ENCODE assay signal across 8 cellular contexts in the genomic region with DNA sequence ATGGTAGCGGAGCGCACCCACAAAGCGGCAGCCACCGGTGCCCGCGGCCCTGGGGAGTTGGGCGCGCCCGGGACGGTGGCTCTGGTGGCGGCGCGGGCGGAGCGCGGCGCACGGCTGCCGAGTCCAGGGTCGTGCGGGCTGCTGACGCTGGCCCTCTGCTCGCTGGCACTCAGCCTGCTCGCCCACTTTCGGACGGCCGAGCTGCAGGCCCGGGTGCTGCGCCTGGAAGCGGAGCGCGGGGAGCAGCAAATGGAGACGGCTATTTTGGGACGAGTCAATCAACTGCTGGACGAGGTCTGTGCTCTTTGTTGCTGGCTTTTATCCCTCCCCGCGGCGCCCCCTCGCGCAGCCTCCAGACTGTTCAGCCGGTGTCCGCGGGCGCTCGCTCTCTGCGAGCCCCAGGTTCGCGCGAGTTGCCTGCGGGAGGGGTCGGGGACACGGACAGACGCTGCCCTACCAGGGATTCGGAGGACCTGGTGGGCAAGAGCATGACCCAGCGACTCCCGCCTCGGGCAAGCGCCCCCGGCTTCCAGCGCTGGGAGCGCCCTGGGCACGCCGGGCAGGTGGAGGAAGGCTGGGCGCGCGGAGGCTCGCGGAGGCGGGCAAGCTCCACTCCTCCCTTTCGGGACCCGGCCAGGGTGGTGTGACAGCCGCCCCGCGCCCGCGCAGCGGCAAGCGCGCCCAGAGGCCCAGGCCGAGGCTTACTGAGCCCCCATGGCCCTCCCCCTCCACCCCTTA. TPM values are rescaled to one million over a fixed set of nuclear protein-coding genes. Genes with fewer than 3 reads are reported as not detected.
DNase-seq lines count a peak whose midpoint lies in the region; ATAC-seq and TF ChIP-seq lines count a peak whose summit lies in the region.

No MANE protein-coding gene starts in this region.

- peaks cover 7% of the 10 kb centered on the region for H3K4me1 Mint-ChIP-seq in Caco-2 (ENCODE audit: low read depth, unreplicated experiment)

- peak overlapping the region; percentile 23 for H3K4me3 ChIP-seq in Caco-2 (ENCODE audit: low read depth, low read length)
- H3K4me3 ChIP-seq in SJSA1 = peak overlapping the region; percentile 75
- peak overlapping the region; percentile 24 for H3K4me3 ChIP-seq in ovary

- H3K4me3 Mint-ChIP-seq in Caco-2 (ENCODE audit: unreplicated experiment) = peak overlapping the region; percentile 71

- H3K9me3 ChIP-seq in Caco-2 (no peaks in the 10 kb centered on the region), SJSA1 (replicated peaks) (no peaks in the 10 kb centered on the region), ovary (no peaks in the 10 kb centered on the region)

- H3K27me3 Mint-ChIP-seq in Caco-2 (ENCODE audit: insufficient read depth, unreplicated experiment) = peaks cover 44% of the 10 kb centered on the region

- no peaks in the 10 kb centered on the region for H3K36me3 Mint-ChIP-seq in Caco-2 (ENCODE audit: insufficient read depth, unreplicated experiment)

- peak in 1 of 2 experiments; percentile 51 for DNase-seq in Caco-2
- DNase-seq in SJSA1 (ENCODE audit: low read depth in 1 of 2, low spot score in 2 of 2) = peak; percentile 68 to 77
- DNase-seq in glomerular visceral epithelial cell (ENCODE audit: extremely low spot score) = peak; percentile 51
- peak in 3 of 5 donors; percentile 17 to 47 (median 33) for DNase-seq in ovary
- DNase-seq in SHP77 treated with DMSO at 0.1 percent for 48 hours (lab: John Stamatoyannopoulos, UW) = no peak
- no peak for DNase-seq in stimulated activated CD4-positive, alpha-beta T cell treated with anti-CD3 and anti-CD28 coated beads, Interleukin-4, amount 100 ng/mL, for 1 hour

- 3 to 4% (median 3%) methylated on average over 31 to 80 of the region's 80 CpGs for WGBS in ovary, 3 donors

- CTCF ChIA-PET in Caco-2 (lab: Charles Lee) = no interaction called here

- H3K27me3 ChIP-seq in Caco-2 (replicated peaks; ENCODE audit: control insufficient read depth, insufficient read depth, low read length) = peaks cover 9% of the 10 kb centered on the region
- no peaks in the 10 kb centered on the region for H3K27me3 ChIP-seq in SJSA1 (replicated peaks)
- no peaks in the 10 kb centered on the region for H3K27me3 ChIP-seq in ovary

- ATAC-seq in HG02885 (IDR thresholded peaks at IDR 0.05; ENCODE audit: poor library complexity, unreplicated experiment) (no peak), HG03025 (IDR thresholded peaks at IDR 0.05; ENCODE audit: low FRiP score, unreplicated experiment) (no peak)

- H3K36me3 ChIP-seq in Caco-2 (ENCODE audit: control insufficient read depth, insufficient read depth, low read length) = no peaks in the 10 kb centered on the region
- H3K36me3 ChIP-seq in SJSA1 = peaks cover 21% of the 10 kb centered on the region
- H3K36me3 ChIP-seq in ovary = no peaks in the 10 kb centered on the region

- no peaks in the 10 kb centered on the region for H3K9me3 Mint-ChIP-seq in Caco-2 (ENCODE audit: unreplicated experiment)

- BruUV-seq in Caco-2 (replicated peaks; lab: Mats Ljungman, UMichigan) = no TSS peak

- H3K27ac ChIP-seq in SJSA1 = peak overlapping the region; percentile 51
- H3K27ac ChIP-seq in ovary = no peak overlapping the region

- TF ChIP-seq CTCF in Caco-2 (IDR thresholded peaks at IDR 0.05; ENCODE audit: insufficient read depth in 1 of 2, low read depth in 1 of 2, low read length in 1 of 2, severe bottlenecking in 1 of 2, unreplicated experiment in 1 of 2) (peak in 1 of 2 experiments; percentile 21), ovary (IDR thresholded peaks at IDR 0.05) (no peak)

- TF ChIP-seq POLR2A in ovary (IDR thresholded peaks at IDR 0.05) = no peak

- POLR2A ChIA-PET in Caco-2 (lab: Charles Lee) = no interaction called here

- intact Hi-C loops in Caco-2 (cut with micrococcal nuclease; ENCODE audit: unreplicated experiment) = no loop called here
- intact Hi-C loops in ovary (cut with DNase I) = loop anchor here in 1 of 4 donors (10.0 kb wide), 2 partner anchors 122 to 158 kb away; no protein-coding TSS in a partner anchor

- TF ChIP-seq EP300 in ovary (IDR thresholded peaks at IDR 0.05) = no peak

- H3K4me1 ChIP-seq in Caco-2 (peaks cover 18% of the 10 kb centered on the region), SJSA1 (replicated peaks) (peaks cover 53% of the 10 kb centered on the region), ovary (ENCODE audit: insufficient read depth) (peaks cover 1% of the 10 kb centered on the region)

- no peak overlapping the region for H3K27ac Mint-ChIP-seq in Caco-2 (ENCODE audit: unreplicated experiment)

RNA-seq across cellular contexts. Expression of a gene that starts 0.9 kb away (rescaled TPM):
- total RNA-seq in Caco-2 (2022) (not detected in 2 replicates), ovary (1 to 10 TPM in 3 of 7 donors, under 1 TPM in 4; 0.48 to 3.1 (median 0.87) TPM)
- 74.8 and 95.4 TPM in 2 replicates for total RNA-seq in SJSA1 (2014; rRNA removed; shearing (Covaris generic))
- 1 to 10 TPM; 1.2 to 1.3 TPM for polyA plus RNA-seq in ovary

Comparison
In these comparisons a context has a peak if more than half of its experiments do, and no peak if none do; other contexts are left out.
1. DNase-seq: peak in SJSA1 (2 of 2), glomerular visceral epithelial cell (single experiment) and ovary (3 of 5); none in SHP77 treated with DMSO at 0.1 percent for 48 hours (single experiment) and stimulated activated CD4-positive, alpha-beta T cell treated with anti-CD3 and anti-CD28 coated beads, Interleukin-4, amount 100 ng/mL, for 1 hour (single experiment).
2. H3K4me3 ChIP-seq: peak in every context shown above with its lines; median percentile 75 in SJSA1; 24 in ovary; 23 in Caco-2.
3. RNA of a gene that starts 0.9 kb away (total RNA-seq): 74.8 to 95.4 TPM in SJSA1; 0.48 to 3.1 TPM in ovary and not detected in Caco-2; every median in the first group is over 10 times any median in the second.